In the genomic region with DNA sequence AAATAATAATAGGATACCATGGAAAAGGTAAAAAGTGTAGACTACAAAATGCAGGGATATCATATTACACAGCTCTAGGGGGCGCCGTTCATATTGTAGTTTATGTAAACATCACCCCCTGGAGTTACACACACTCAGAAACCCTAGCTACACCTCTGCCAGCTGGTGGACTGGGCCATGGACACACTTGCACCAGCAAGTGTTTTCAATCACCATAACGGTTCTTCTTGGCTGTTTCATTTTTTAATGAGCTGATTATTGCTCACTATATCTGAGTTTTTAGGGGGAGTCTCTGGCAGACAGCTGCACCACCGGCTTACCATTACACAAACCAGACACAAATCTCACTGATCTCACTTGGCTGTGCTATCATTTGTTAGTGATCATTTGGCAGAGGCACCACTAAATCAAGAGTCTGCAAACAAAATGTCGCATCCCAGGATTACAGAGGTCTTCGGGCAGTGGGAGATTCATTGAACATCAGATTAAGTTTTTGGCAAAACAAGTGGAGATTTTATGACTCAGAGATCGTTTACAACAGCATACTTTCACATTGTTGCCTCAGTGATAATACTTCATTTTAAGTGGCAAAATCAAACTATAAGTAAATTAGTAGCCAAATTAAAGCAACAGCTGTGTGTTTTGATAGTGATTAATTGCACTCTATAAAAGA, we compare ENCODE assay signal across 9 cellular contexts.
DNase-seq lines count a peak whose midpoint lies in the region; ATAC-seq and TF ChIP-seq lines count a peak whose summit lies in the region.
"Had no signal": no experiment of that assay in that cellular context is flagged by ENCODE, and none has a peak within 500 bp of the region (broad histone marks: within the 10 kb centered on the region; RNA-seq: fewer than 3 reads in every experiment).

No MANE protein-coding gene starts in this region.

- no peak for ATAC-seq in HG02610 (IDR thresholded peaks at IDR 0.05; ENCODE audit: unreplicated experiment)
- no peak for ATAC-seq in activated CD4-positive, CD25-positive, alpha-beta regulatory T cell treated with anti-CD3 and anti-CD28 coated beads, Interleukin-2, amount 50 U/mL, for 24 hours

- TF ChIP-seq CTCF in endothelial cell (IDR thresholded peaks at IDR 0.05; ENCODE audit: unreplicated experiment) = peak; percentile 43

- no peaks in the 10 kb centered on the region for H3K9me3 Mint-ChIP-seq in endothelial cell (ENCODE audit: unreplicated experiment)

- H3K36me3 Mint-ChIP-seq in endothelial cell (ENCODE audit: low read depth, unreplicated experiment) = no peaks in the 10 kb centered on the region

- no peak overlapping the region for H3K4me3 Mint-ChIP-seq in endothelial cell (ENCODE audit: unreplicated experiment)

- no peaks in the 10 kb centered on the region for H3K4me1 Mint-ChIP-seq in endothelial cell (ENCODE audit: unreplicated experiment)

- no peak overlapping the region for H3K27ac Mint-ChIP-seq in endothelial cell (ENCODE audit: unreplicated experiment)

- DNase-seq in NCI-H2029 treated with DMSO at 0.1 percent for 48 hours (lab: John Stamatoyannopoulos, UW) (peak; percentile 2), NCI-H2029 (lab: John Stamatoyannopoulos, UW) (no peak), NCI-H69 (lab: John Stamatoyannopoulos, UW) (peak; percentile 84), endothelial cell (ENCODE audit: low spot score) (peak; percentile 19), putamen (ENCODE audit: low spot score) (peak; percentile 47)
- no peak for DNase-seq in activated CD8-positive, alpha-beta memory T cell treated with anti-CD3 and anti-CD28 coated beads, Interleukin-2, amount 50 U/mL, for 48 hours
- DNase-seq: NCI-H1694 had no signal

- no peaks in the 10 kb centered on the region for H3K27me3 Mint-ChIP-seq in endothelial cell (ENCODE audit: unreplicated experiment)

Comparison
In these comparisons a context has a peak if more than half of its experiments do, and no peak if none do; other contexts are left out.
1. DNase-seq: peak in NCI-H2029 treated with DMSO at 0.1 percent for 48 hours (single experiment), NCI-H69 (single experiment), endothelial cell (single experiment) and putamen (single experiment); none in NCI-H2029 (single experiment) and activated CD8-positive, alpha-beta memory T cell treated with anti-CD3 and anti-CD28 coated beads, Interleukin-2, amount 50 U/mL, for 48 hours (single experiment).